In the genomic region with DNA sequence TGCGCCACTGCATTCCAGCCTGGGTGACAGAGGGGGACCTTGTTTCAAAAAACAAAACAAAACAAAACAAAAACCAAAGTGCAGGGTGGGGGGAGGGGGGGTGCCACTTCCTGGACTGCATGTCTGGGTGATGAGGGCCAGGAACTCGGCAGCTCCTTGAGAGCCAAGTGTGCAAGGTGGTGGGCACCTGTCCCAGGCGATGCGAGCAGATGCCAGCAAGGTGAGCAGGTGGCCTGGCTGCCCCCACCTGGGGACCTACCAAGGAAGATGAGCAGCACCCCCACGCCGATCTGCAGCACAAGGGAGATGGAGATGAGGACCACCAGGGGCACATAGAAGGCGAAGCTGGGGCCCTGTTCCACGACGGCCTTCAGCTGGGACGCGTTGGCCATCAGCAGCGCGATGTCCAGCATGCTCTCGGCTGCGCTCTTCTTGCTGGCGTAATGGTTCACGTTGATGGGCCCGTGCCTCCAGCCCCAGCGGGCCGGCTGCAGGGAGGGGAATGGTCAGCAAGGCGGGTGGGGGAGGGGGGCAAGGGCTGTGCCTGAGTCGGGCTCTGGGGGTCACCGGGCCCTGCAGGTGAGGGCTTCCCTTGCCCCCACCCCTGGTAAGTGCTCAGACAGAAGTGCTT, we compare ENCODE assay signal across 9 cellular contexts. TPM values are rescaled to one million over a fixed set of nuclear protein-coding genes. Genes with fewer than 3 reads are reported as not detected.
DNase-seq lines count a peak whose midpoint lies in the region; ATAC-seq and TF ChIP-seq lines count a peak whose summit lies in the region.
"Had no signal": no experiment of that assay in that cellular context is flagged by ENCODE, and none has a peak within 500 bp of the region (broad histone marks: within the 10 kb centered on the region; RNA-seq: fewer than 3 reads in every experiment).

No MANE protein-coding gene starts in this region.

- H3K4me3 ChIP-seq in mesodermal cell (ENCODE audit: extremely low read depth, insufficient read depth, low read length, poor library complexity, severe bottlenecking) (no peak overlapping the region), thymus (ENCODE audit: low read length) (no peak overlapping the region)
- H3K4me3 ChIP-seq: left lung had no signal

- peak overlapping the region; percentile 77 for H3K4me3 Mint-ChIP-seq in activated naive CD8-positive, alpha-beta T cell treated with anti-CD3 and anti-CD28 coated beads, Interleukin-2, amount 10 ng/mL, durations not matched to agents 7 days and 5 days

- H3K9me3 ChIP-seq in mesodermal cell (ENCODE audit: control insufficient read depth, low read length) (no peaks in the 10 kb centered on the region), thymus (ENCODE audit: control insufficient read depth) (no peaks in the 10 kb centered on the region)
- H3K9me3 ChIP-seq: left lung had no signal

- TF ChIP-seq CTCF in foreskin keratinocyte (conservative IDR thresholded peaks at IDR 0.05) = no peak

- no peaks in the 10 kb centered on the region for H3K27me3 Mint-ChIP-seq in activated naive CD8-positive, alpha-beta T cell treated with anti-CD3 and anti-CD28 coated beads, Interleukin-2, amount 10 ng/mL, durations not matched to agents 7 days and 5 days

- H3K4me1 ChIP-seq in mesodermal cell (ENCODE audit: control insufficient read depth, insufficient read depth, low read length, poor library complexity, severe bottlenecking) (peaks cover 32% of the 10 kb centered on the region), thymus (ENCODE audit: control insufficient read depth, insufficient read depth, low read length) (peaks cover 11% of the 10 kb centered on the region), foreskin keratinocyte (no peaks in the 10 kb centered on the region)

- DNase-seq in activated T-cell treated with anti-CD3 and anti-CD28 coated beads, Interleukin-2, amount 50 U/mL, for 1 hour = peak; percentile 27
- no peak for DNase-seq in activated T-cell treated with anti-CD3 and anti-CD28 coated beads for 4 hours
- DNase-seq in activated naive CD8-positive, alpha-beta T cell treated with anti-CD3 and anti-CD28 coated beads, Interleukin-2, amount 10 ng/mL, durations not matched to agents 7 days and 5 days = peak; percentile 37
- no peak for DNase-seq in foreskin keratinocyte
- DNase-seq in COR-L47 (lab: John Stamatoyannopoulos, UW) = no peak

- H3K27me3 ChIP-seq in thymus (ENCODE audit: control insufficient read depth, insufficient read depth) (no peaks in the 10 kb centered on the region), foreskin keratinocyte (no peaks in the 10 kb centered on the region)
- H3K27me3 ChIP-seq: left lung had no signal

- H3K36me3 ChIP-seq in mesodermal cell (ENCODE audit: control insufficient read depth, insufficient read depth, low read length) = peaks cover 18% of the 10 kb centered on the region
- H3K36me3 ChIP-seq in thymus (ENCODE audit: control insufficient read depth, insufficient read depth) = peaks cover 3% of the 10 kb centered on the region

- peak overlapping the region; percentile 97 for H3K27ac Mint-ChIP-seq in activated naive CD8-positive, alpha-beta T cell treated with anti-CD3 and anti-CD28 coated beads, Interleukin-2, amount 10 ng/mL, durations not matched to agents 7 days and 5 days

- peaks cover 23% of the 10 kb centered on the region for H3K4me1 Mint-ChIP-seq in activated naive CD8-positive, alpha-beta T cell treated with anti-CD3 and anti-CD28 coated beads, Interleukin-2, amount 10 ng/mL, durations not matched to agents 7 days and 5 days

- ATAC-seq in activated naive CD8-positive, alpha-beta T cell treated with anti-CD3 and anti-CD28 coated beads, Interleukin-2, amount 10 ng/mL, durations not matched to agents 7 days and 5 days (ENCODE audit: low read depth) = no peak
- ATAC-seq in foreskin keratinocyte (no peak), HG02938 (IDR thresholded peaks at IDR 0.05; ENCODE audit: unreplicated experiment) (no peak)

- peak overlapping the region; percentile 73 for H3K27ac ChIP-seq in mesodermal cell (ENCODE audit: low read depth, low read length, severe bottlenecking)
- H3K27ac ChIP-seq in thymus (ENCODE audit: low read depth) = peak overlapping the region; percentile 36
- no peak overlapping the region for H3K27ac ChIP-seq in foreskin keratinocyte

- WGBS in mesodermal cell (ENCODE audit: insufficient coverage in 2 of 2), 2 experiments = 82 to 91% methylated on average over 13 to 18 of the region's 23 CpGs
- 94% methylated on average over 23 of the region's 23 CpGs for WGBS in thymus

- H3K36me3 Mint-ChIP-seq in activated naive CD8-positive, alpha-beta T cell treated with anti-CD3 and anti-CD28 coated beads, Interleukin-2, amount 10 ng/mL, durations not matched to agents 7 days and 5 days = peaks cover 4% of the 10 kb centered on the region

- POLR2A ChIA-PET in activated naive CD8-positive, alpha-beta T cell treated with anti-CD3 and anti-CD28 coated beads, Interleukin-2, amount 10 ng/mL, durations not matched to agents 7 days and 5 days (lab: Charles Lee) = interaction anchor here (1.0 to 3.4 kb wide), 3 partner anchors 8 to 18 kb away, joined by 4 to 12 read pairs (median 5); a partner anchor contains a TSS

- no peaks in the 10 kb centered on the region for H3K9me3 Mint-ChIP-seq in activated naive CD8-positive, alpha-beta T cell treated with anti-CD3 and anti-CD28 coated beads, Interleukin-2, amount 10 ng/mL, durations not matched to agents 7 days and 5 days

RNA-seq across cellular contexts. Expression of a gene that starts 7.8 kb away (rescaled TPM):
- 10 to 100 TPM; 29.5 to 30.4 TPM for total RNA-seq in activated naive CD8-positive, alpha-beta T cell treated with anti-CD3 and anti-CD28 coated beads, Interleukin-2, amount 10 ng/mL, durations not matched to agents 7 days and 5 days
- polyA plus RNA-seq in mesodermal cell (2013, experiment 1 of 2) = 60.0 TPM
- 48.5 TPM for polyA plus RNA-seq in mesodermal cell (2013, experiment 2 of 2)
- polyA plus RNA-seq in thymus (39.4 TPM), foreskin keratinocyte (24.6 and 29.8 TPM in 2 replicates)
- total RNA-seq in foreskin keratinocyte = 15.8 and 17.7 TPM in 2 replicates

RNA-seq across cellular contexts. Expression of a gene that starts 30.2 kb away (rescaled TPM):
- total RNA-seq in activated naive CD8-positive, alpha-beta T cell treated with anti-CD3 and anti-CD28 coated beads, Interleukin-2, amount 10 ng/mL, durations not matched to agents 7 days and 5 days = 10 to 100 TPM; 68.1 to 68.2 TPM
- polyA plus RNA-seq in mesodermal cell (2013, experiment 1 of 2) = 40.9 TPM
- 34.1 TPM for polyA plus RNA-seq in mesodermal cell (2013, experiment 2 of 2)
- 24.8 TPM for polyA plus RNA-seq in thymus
- 31.1 TPM in 2 replicates for total RNA-seq in foreskin keratinocyte
- polyA plus RNA-seq in foreskin keratinocyte = 46.3 and 47.5 TPM in 2 replicates

RNA-seq across cellular contexts. Expression of a gene that starts 57.7 kb away (rescaled TPM):
- total RNA-seq in activated naive CD8-positive, alpha-beta T cell treated with anti-CD3 and anti-CD28 coated beads, Interleukin-2, amount 10 ng/mL, durations not matched to agents 7 days and 5 days = under 1 TPM in 1 of 2 experiments, not detected in 1; 0.25 TPM
- polyA plus RNA-seq in mesodermal cell (2013, experiment 1 of 2) = 9.0 TPM
- 8.1 TPM for polyA plus RNA-seq in mesodermal cell (2013, experiment 2 of 2)
- polyA plus RNA-seq in thymus (9.1 TPM), foreskin keratinocyte (0.10 TPM in 1 of 2 replicates, not detected in the other)
- 0.04 and 0.14 TPM in 2 replicates for total RNA-seq in foreskin keratinocyte

Comparison
In these comparisons a context has a peak if more than half of its experiments do, and no peak if none do; other contexts are left out.
1. DNase-seq: peak in activated T-cell treated with anti-CD3 and anti-CD28 coated beads, Interleukin-2, amount 50 U/mL, for 1 hour (single experiment) and activated naive CD8-positive, alpha-beta T cell treated with anti-CD3 and anti-CD28 coated beads, Interleukin-2, amount 10 ng/mL, durations not matched to agents 7 days and 5 days (single experiment); none in activated T-cell treated with anti-CD3 and anti-CD28 coated beads for 4 hours (single experiment), foreskin keratinocyte (0 of 2) and COR-L47 (single experiment).